In the genomic region with DNA sequence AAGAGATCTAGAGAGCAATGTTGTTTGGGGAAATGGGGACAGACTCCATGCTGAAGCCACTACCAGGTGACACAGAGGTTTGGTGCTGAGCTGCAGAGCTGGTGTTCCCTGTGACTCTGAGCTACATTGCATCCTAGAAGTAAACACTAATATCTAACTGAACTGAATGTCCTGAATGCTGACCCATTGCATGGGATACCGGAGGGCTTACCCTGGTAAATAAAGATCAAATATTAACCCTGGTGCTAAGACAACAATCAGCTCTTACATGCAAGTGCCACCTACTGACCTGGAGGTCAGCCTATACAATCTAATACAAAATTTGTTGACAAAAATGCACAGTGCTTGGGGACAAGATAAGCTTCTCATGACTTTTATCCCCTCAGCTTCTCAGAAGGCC, we compare ENCODE assay signal across 1 cellular context.
TF ChIP-seq lines count a peak whose summit lies in the region.

No MANE protein-coding gene starts in this region.

TF ChIP-seq in H1, 55 proteins besides CTCF, POLR2A, EP300 and RAD21 (continued from another document):
- TF ChIP-seq CTBP2 (IDR thresholded peaks at IDR 0.05; ENCODE audit: borderline replicate concordance, insufficient read depth, insufficient read length, low read length) (no peak), NRF1 (IDR thresholded peaks at IDR 0.05; ENCODE audit: low read depth, low read length) (no peak), POU5F1 (IDR thresholded peaks at IDR 0.05; ENCODE audit: low read depth, low read length) (no peak), TAF7 (optimal IDR thresholded peaks at IDR 0.05; ENCODE audit: borderline replicate concordance, low read depth, low read length) (no peak), KDM5A (IDR thresholded peaks at IDR 0.05; ENCODE audit: low read length) (no peak), ASH2L (IDR thresholded peaks at IDR 0.05; ENCODE audit: low read length) (no peak)
- TF ChIP-seq, protein P1, sequence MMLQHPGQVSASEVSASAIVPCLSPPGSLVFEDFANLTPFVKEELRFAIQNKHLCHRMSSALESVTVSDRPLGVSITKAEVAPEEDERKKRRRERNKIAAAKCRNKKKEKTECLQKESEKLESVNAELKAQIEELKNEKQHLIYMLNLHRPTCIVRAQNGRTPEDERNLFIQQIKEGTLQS (IDR thresholded peaks at IDR 0.05; ENCODE audit: insufficient read depth, low read depth, low read length): no peak
TF ChIP-seq in H1: peak in this region for 0.
